ENCODE assay signal across 7 cellular contexts in the genomic region with DNA sequence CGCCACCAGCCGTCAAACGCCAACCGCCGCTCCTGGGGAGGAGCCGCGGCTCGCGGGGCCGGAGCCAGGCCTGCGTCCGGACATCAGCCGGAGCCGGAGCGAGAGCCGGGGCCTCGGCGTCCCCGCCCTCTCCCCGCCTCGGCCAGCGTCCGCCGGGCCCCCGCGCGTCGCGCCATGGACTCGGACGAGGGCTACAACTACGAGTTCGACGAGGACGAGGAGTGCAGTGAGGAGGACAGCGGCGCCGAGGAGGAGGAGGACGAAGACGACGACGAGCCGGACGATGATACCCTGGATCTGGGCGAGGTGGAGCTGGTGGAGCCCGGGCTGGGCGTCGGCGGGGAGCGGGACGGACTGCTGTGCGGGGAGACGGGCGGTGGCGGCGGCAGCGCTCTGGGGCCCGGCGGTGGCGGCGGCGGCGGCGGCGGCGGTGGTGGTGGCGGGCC. TPM values are rescaled to one million over a fixed set of nuclear protein-coding genes. Genes with fewer than 3 reads are reported as not detected.
A peak's percentile ranks its signal among the peaks of the same experiment; 100 is the strongest.
DNase-seq lines count a peak whose midpoint lies in the region; ATAC-seq, FAIRE-seq and TF ChIP-seq lines count a peak whose summit lies in the region.

No MANE protein-coding gene starts in this region.

- peak overlapping the region; percentile 100 for H3K27ac ChIP-seq in hepatocyte
- peak overlapping the region; percentile 100 for H3K27ac ChIP-seq in small intestine (ENCODE audit: low read depth in 1 of 2, low read length in 1 of 2)

- peak overlapping the region; percentile 60 for H2AFZ ChIP-seq in hepatocyte

- peak overlapping the region; percentile 96 for H3K4me3 ChIP-seq in hepatocyte
- peak overlapping the region; percentile 85 to 92 for H3K4me3 ChIP-seq in small intestine (ENCODE audit: low read depth in 1 of 2, low read length in 2 of 2)

- no peak for DNase-seq in hepatocyte (ENCODE audit: low spot score)
- no peak for DNase-seq in small intestine
- no peak for DNase-seq in NCI-H2029 treated with DMSO at 0.1 percent for 48 hours (lab: John Stamatoyannopoulos, UW)
- no peak for DNase-seq in NCI-H524 treated with DMSO at 0.1 percent for 48 hours (lab: John Stamatoyannopoulos, UW)

- H3K27ac Mint-ChIP-seq in activated naive CD4-positive, alpha-beta T cell treated with anti-CD3 and anti-CD28 coated beads, Interleukin-2, amount 50 U/mL, for 24 hours, result peak overlapping the region; percentile 96

- H3K4me1 ChIP-seq in hepatocyte (ENCODE audit: insufficient read depth) (peaks cover 21% of the 10 kb centered on the region), small intestine (ENCODE audit: control insufficient read depth in 2 of 2, insufficient read depth in 1 of 2, low read depth in 1 of 2, low read length in 1 of 2) (peaks cover 4 to 6% of the 10 kb centered on the region in 2 donors)

- 2% methylated on average over 25 of the region's 67 CpGs for WGBS in hepatocyte (ENCODE audit: low lambda C conversion rate, missing lambda C conversion rate)
- 0 to 4% (median 0%) methylated on average over 5 to 67 of the region's 67 CpGs for WGBS in small intestine, 3 donors

- no peak for FAIRE-seq in small intestine (lab: Jason Lieb, UNC)

- TF ChIP-seq CTCF in hepatocyte (IDR thresholded peaks at IDR 0.05; ENCODE audit: poor library complexity), result no peak

- peaks cover 60% of the 10 kb centered on the region for H3K4me1 Mint-ChIP-seq in activated naive CD4-positive, alpha-beta T cell treated with anti-CD3 and anti-CD28 coated beads, Interleukin-2, amount 50 U/mL, for 24 hours

- ATAC-seq in GM19043 (IDR thresholded peaks at IDR 0.05; ENCODE audit: low read depth, unreplicated experiment) (peak; percentile 6), HG03025 (IDR thresholded peaks at IDR 0.05; ENCODE audit: low FRiP score, unreplicated experiment) (peak; percentile 34)

- H3K4me3 Mint-ChIP-seq in activated naive CD4-positive, alpha-beta T cell treated with anti-CD3 and anti-CD28 coated beads, Interleukin-2, amount 50 U/mL, for 24 hours, result peak overlapping the region; percentile 98

- H3K79me2 ChIP-seq in hepatocyte, result peaks cover 58% of the 10 kb centered on the region

- no peaks in the 10 kb centered on the region for H3K9me3 Mint-ChIP-seq in activated naive CD4-positive, alpha-beta T cell treated with anti-CD3 and anti-CD28 coated beads, Interleukin-2, amount 50 U/mL, for 24 hours

- H3K27me3 ChIP-seq in hepatocyte (no peaks in the 10 kb centered on the region), small intestine (ENCODE audit: control insufficient read depth in 2 of 2, insufficient read depth in 2 of 2, low read length in 2 of 2) (no peaks in the 10 kb centered on the region)

- no peaks in the 10 kb centered on the region for H3K27me3 Mint-ChIP-seq in activated naive CD4-positive, alpha-beta T cell treated with anti-CD3 and anti-CD28 coated beads, Interleukin-2, amount 50 U/mL, for 24 hours

- H3K9me2 ChIP-seq in hepatocyte (replicated peaks; ENCODE audit: insufficient read depth), result no peaks in the 10 kb centered on the region

- H4K20me1 ChIP-seq in hepatocyte (ENCODE audit: insufficient read depth, poor library complexity, severe bottlenecking), result peaks cover 45% of the 10 kb centered on the region

- H3K36me3 ChIP-seq in hepatocyte (replicated peaks; ENCODE audit: insufficient read depth, low read depth) (no peaks in the 10 kb centered on the region), small intestine (ENCODE audit: control insufficient read depth in 2 of 2, insufficient read depth in 2 of 2, low read length in 2 of 2) (peaks cover 0 to 2% of the 10 kb centered on the region in 2 donors)

- H3K4me2 ChIP-seq in hepatocyte, result peak overlapping the region; percentile 83

- H3K36me3 Mint-ChIP-seq in activated naive CD4-positive, alpha-beta T cell treated with anti-CD3 and anti-CD28 coated beads, Interleukin-2, amount 50 U/mL, for 24 hours, result peaks cover 11% of the 10 kb centered on the region

- no peaks in the 10 kb centered on the region for H3K9me3 ChIP-seq in hepatocyte (ENCODE audit: low read depth)
- H3K9me3 ChIP-seq in small intestine (ENCODE audit: control insufficient read depth, low read depth), result no peaks in the 10 kb centered on the region

RNA-seq across cellular contexts. Expression of gene ARIH1, which starts 0.4 kb away (rescaled TPM):
- total RNA-seq in hepatocyte, result 61.6 and 62.1 TPM in 2 replicates
- 62.9 and 76.3 TPM in 2 replicates for polyA plus RNA-seq in hepatocyte
- polyA plus RNA-seq in small intestine, result 10 to 100 TPM; 19.4 to 26.2 (median 22.4) TPM
